Comparison of ENCODE assay signal across 29 cellular contexts in the genomic region with DNA sequence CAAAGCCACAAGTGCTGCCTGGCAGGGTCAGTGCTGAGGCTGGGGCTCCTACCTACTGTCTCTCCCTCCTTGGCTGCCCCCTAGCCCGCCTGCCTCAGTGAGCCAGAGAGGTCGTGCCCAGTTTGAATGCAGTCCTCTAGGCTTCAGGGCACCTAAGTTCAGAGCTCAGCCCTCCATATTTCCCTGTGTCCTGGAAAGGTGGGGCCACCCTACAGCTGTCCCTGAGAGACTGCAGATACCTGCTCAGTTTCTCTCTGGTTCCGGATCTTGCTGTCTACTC.
"Had no signal": no experiment of that assay in that cellular context is flagged by ENCODE, and none has a peak within 500 bp of the region (broad histone marks: within the 10 kb centered on the region; RNA-seq: fewer than 3 reads in every experiment).

No MANE protein-coding gene starts in this region.

- H3K9me3 ChIP-seq: colonic mucosa, gastrocnemius medialis, heart right ventricle, lower lobe of right lung, neutrophil, prostate gland, right atrium auricular region, thoracic aorta, tibial nerve, upper lobe of left lung, uterus had no signal

- H3K4me3 Mint-ChIP-seq: dendritic cell treated with granulocyte-macrophage colony-stimulating factor and Interleukin-4, amounts not matched to agents 40 ng/mL and 50 ng/mL, for 4 days; endodermal cell; naive thymus-derived CD8-positive, alpha-beta T cell; nephron progenitor cell; stimulated activated effector memory CD8-positive, alpha-beta T cell treated with anti-CD3 and anti-CD28 coated beads, Interleukin-12 subunit alpha, Interleukin-12 subunit beta, amount 100 ng/mL, for 72 hours had no signal

- H3K9me3 Mint-ChIP-seq: dendritic cell treated with granulocyte-macrophage colony-stimulating factor and Interleukin-4, amounts not matched to agents 40 ng/mL and 50 ng/mL, for 4 days; endodermal cell; naive thymus-derived CD8-positive, alpha-beta T cell; nephron progenitor cell; stimulated activated effector memory CD8-positive, alpha-beta T cell treated with anti-CD3 and anti-CD28 coated beads, Interleukin-12 subunit alpha, Interleukin-12 subunit beta, amount 100 ng/mL, for 72 hours had no signal

- H3K27ac ChIP-seq: colonic mucosa, epithelial cell of prostate, gastrocnemius medialis, heart right ventricle, lower lobe of right lung, neutrophil, prostate gland, right atrium auricular region, thoracic aorta, tibial nerve, upper lobe of left lung, uterus had no signal

- H3K4me3 ChIP-seq: colonic mucosa, gastrocnemius medialis, heart right ventricle, lower lobe of right lung, prostate gland, right atrium auricular region, smooth muscle cell, thoracic aorta, tibial nerve, upper lobe of left lung, uterus had no signal

- H3K27me3 ChIP-seq: colonic mucosa, gastrocnemius medialis, heart right ventricle, neutrophil, right atrium auricular region, tibial nerve, upper lobe of left lung, uterus had no signal

- H3K36me3 Mint-ChIP-seq: naive thymus-derived CD8-positive, alpha-beta T cell; stimulated activated effector memory CD8-positive, alpha-beta T cell treated with anti-CD3 and anti-CD28 coated beads, Interleukin-12 subunit alpha, Interleukin-12 subunit beta, amount 100 ng/mL, for 72 hours had no signal

- DNase-seq: colonic mucosa; effector CD8-positive, alpha-beta T cell; endodermal cell; foreskin fibroblast; gastrocnemius medialis; heart right ventricle; hippocampal formation; kidney glomerular epithelial cell; left ventricle myocardium superior; nephron progenitor cell; stimulated activated CD4-positive, alpha-beta T cell treated with anti-CD3 and anti-CD28 coated beads, Interleukin-12 subunit alpha, Interleukin-12 subunit beta, amount 100 ng/mL, for 4 hours; stimulated activated CD4-positive, alpha-beta T cell treated with anti-CD3 and anti-CD28 coated beads, Interleukin-1b, Interleukin-23, amount 100 ng/mL, for 48 hours; stimulated activated CD4-positive, alpha-beta T cell treated with anti-CD3 and anti-CD28 coated beads, Interleukin-4, amount 100 ng/mL, for 24 hours; stimulated activated naive CD8-positive, alpha-beta T cell treated with anti-CD3 and anti-CD28 coated beads, Interleukin-15, Interleukin-2, amounts not matched to agents 100 U/mL and 50 U/mL, for 24 hours; upper lobe of left lung; uterus had no signal

- H3K36me3 ChIP-seq: colonic mucosa, prostate gland, uterus had no signal

- H3K27ac Mint-ChIP-seq: dendritic cell treated with granulocyte-macrophage colony-stimulating factor and Interleukin-4, amounts not matched to agents 40 ng/mL and 50 ng/mL, for 4 days; endodermal cell; nephron progenitor cell; stimulated activated effector memory CD8-positive, alpha-beta T cell treated with anti-CD3 and anti-CD28 coated beads, Interleukin-12 subunit alpha, Interleukin-12 subunit beta, amount 100 ng/mL, for 72 hours had no signal

- H3K4me1 ChIP-seq: colonic mucosa, gastrocnemius medialis, prostate gland had no signal

- H3K27me3 Mint-ChIP-seq: naive thymus-derived CD8-positive, alpha-beta T cell had no signal

- H3K4me2 ChIP-seq: smooth muscle cell had no signal

- ATAC-seq: esophagus mucosa; gastrocnemius medialis; heart right ventricle; left ventricle myocardium superior; lower lobe of right lung; naive thymus-derived CD8-positive, alpha-beta T cell; sciatic nerve; stimulated activated naive CD8-positive, alpha-beta T cell treated with anti-CD3 and anti-CD28 coated beads, Interleukin-15, Interleukin-2, amounts not matched to agents 100 U/mL and 50 U/mL, for 24 hours had no signal
